Comparison of ENCODE assay signal across 1 cellular context in the genomic region with DNA sequence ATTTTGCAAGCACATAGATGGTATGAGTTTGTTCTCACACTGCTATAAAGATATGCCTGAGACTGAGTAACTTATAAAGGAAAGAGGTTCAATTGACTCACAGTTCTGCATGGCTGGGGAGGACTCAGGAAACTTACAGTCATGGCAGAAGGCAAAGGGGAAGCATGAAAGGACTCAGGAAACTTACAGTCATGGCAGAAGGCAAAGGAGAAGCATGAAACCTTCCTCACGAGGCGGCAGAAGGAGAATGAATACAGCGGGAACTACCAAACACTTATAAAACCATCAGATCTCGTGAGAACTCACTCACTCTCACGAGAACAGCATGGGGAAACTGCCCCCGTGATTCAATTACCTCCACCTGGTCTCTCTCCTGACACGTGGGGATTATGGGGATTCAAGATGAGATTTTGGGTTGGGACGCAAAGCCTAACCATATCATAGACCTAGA.
TF ChIP-seq lines count a peak whose summit lies in the region.

No MANE protein-coding gene starts in this region.

TF ChIP-seq in K562, 482 proteins besides CTCF, POLR2A, EP300 and RAD21:
- TF ChIP-seq, protein P1, sequence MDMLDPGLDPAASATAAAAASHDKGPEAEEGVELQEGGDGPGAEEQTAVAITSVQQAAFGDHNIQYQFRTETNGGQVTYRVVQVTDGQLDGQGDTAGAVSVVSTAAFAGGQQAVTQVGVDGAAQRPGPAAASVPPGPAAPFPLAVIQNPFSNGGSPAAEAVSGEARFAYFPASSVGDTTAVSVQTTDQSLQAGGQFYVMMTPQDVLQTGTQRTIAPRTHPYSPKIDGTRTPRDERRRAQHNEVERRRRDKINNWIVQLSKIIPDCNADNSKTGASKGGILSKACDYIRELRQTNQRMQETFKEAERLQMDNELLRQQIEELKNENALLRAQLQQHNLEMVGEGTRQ (CRISPR knock-in tag; IDR thresholded peaks at IDR 0.05) = 0 out of 2 replicates have a peak, but pooled peaks have one; percentile 3
- TF ChIP-seq L3MBTL2 (IDR thresholded peaks at IDR 0.05) (peak; percentile 49; the same call in 1 of the 2 replicates), RBM25 (IDR thresholded peaks at IDR 0.05; ENCODE audit: low read depth, low read length, severe bottlenecking) (peak; percentile 86), RAD51 (IDR thresholded peaks at IDR 0.05; ENCODE audit: borderline replicate concordance, low read depth) (0 out of 2 replicates have a peak, but pooled peaks have one; percentile 29), CHD2 (IDR thresholded peaks at IDR 0.05; ENCODE audit: low read depth, low read length) (peak; percentile 95)
- TF ChIP-seq, protein P2, sequence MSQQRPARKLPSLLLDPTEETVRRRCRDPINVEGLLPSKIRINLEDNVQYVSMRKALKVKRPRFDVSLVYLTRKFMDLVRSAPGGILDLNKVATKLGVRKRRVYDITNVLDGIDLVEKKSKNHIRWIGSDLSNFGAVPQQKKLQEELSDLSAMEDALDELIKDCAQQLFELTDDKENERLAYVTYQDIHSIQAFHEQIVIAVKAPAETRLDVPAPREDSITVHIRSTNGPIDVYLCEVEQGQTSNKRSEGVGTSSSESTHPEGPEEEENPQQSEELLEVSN (IDR thresholded peaks at IDR 0.05; ENCODE audit: borderline replicate concordance in 1 of 2, extremely low read depth in 1 of 2, insufficient read depth in 1 of 2, insufficient read length in 1 of 2, low read depth in 1 of 2, low read length in 1 of 2, poor library complexity in 1 of 2, severe bottlenecking in 1 of 2) = peak in 1 of 2 experiments; percentile 38
- TF ChIP-seq, protein P3, sequence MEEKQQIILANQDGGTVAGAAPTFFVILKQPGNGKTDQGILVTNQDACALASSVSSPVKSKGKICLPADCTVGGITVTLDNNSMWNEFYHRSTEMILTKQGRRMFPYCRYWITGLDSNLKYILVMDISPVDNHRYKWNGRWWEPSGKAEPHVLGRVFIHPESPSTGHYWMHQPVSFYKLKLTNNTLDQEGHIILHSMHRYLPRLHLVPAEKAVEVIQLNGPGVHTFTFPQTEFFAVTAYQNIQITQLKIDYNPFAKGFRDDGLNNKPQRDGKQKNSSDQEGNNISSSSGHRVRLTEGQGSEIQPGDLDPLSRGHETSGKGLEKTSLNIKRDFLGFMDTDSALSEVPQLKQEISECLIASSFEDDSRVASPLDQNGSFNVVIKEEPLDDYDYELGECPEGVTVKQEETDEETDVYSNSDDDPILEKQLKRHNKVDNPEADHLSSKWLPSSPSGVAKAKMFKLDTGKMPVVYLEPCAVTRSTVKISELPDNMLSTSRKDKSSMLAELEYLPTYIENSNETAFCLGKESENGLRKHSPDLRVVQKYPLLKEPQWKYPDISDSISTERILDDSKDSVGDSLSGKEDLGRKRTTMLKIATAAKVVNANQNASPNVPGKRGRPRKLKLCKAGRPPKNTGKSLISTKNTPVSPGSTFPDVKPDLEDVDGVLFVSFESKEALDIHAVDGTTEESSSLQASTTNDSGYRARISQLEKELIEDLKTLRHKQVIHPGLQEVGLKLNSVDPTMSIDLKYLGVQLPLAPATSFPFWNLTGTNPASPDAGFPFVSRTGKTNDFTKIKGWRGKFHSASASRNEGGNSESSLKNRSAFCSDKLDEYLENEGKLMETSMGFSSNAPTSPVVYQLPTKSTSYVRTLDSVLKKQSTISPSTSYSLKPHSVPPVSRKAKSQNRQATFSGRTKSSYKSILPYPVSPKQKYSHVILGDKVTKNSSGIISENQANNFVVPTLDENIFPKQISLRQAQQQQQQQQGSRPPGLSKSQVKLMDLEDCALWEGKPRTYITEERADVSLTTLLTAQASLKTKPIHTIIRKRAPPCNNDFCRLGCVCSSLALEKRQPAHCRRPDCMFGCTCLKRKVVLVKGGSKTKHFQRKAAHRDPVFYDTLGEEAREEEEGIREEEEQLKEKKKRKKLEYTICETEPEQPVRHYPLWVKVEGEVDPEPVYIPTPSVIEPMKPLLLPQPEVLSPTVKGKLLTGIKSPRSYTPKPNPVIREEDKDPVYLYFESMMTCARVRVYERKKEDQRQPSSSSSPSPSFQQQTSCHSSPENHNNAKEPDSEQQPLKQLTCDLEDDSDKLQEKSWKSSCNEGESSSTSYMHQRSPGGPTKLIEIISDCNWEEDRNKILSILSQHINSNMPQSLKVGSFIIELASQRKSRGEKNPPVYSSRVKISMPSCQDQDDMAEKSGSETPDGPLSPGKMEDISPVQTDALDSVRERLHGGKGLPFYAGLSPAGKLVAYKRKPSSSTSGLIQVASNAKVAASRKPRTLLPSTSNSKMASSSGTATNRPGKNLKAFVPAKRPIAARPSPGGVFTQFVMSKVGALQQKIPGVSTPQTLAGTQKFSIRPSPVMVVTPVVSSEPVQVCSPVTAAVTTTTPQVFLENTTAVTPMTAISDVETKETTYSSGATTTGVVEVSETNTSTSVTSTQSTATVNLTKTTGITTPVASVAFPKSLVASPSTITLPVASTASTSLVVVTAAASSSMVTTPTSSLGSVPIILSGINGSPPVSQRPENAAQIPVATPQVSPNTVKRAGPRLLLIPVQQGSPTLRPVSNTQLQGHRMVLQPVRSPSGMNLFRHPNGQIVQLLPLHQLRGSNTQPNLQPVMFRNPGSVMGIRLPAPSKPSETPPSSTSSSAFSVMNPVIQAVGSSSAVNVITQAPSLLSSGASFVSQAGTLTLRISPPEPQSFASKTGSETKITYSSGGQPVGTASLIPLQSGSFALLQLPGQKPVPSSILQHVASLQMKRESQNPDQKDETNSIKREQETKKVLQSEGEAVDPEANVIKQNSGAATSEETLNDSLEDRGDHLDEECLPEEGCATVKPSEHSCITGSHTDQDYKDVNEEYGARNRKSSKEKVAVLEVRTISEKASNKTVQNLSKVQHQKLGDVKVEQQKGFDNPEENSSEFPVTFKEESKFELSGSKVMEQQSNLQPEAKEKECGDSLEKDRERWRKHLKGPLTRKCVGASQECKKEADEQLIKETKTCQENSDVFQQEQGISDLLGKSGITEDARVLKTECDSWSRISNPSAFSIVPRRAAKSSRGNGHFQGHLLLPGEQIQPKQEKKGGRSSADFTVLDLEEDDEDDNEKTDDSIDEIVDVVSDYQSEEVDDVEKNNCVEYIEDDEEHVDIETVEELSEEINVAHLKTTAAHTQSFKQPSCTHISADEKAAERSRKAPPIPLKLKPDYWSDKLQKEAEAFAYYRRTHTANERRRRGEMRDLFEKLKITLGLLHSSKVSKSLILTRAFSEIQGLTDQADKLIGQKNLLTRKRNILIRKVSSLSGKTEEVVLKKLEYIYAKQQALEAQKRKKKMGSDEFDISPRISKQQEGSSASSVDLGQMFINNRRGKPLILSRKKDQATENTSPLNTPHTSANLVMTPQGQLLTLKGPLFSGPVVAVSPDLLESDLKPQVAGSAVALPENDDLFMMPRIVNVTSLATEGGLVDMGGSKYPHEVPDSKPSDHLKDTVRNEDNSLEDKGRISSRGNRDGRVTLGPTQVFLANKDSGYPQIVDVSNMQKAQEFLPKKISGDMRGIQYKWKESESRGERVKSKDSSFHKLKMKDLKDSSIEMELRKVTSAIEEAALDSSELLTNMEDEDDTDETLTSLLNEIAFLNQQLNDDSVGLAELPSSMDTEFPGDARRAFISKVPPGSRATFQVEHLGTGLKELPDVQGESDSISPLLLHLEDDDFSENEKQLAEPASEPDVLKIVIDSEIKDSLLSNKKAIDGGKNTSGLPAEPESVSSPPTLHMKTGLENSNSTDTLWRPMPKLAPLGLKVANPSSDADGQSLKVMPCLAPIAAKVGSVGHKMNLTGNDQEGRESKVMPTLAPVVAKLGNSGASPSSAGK (IDR thresholded peaks at IDR 0.05) = peak; percentile 50; the same call in 1 of the 2 replicates
